8 cellular contexts compared by ENCODE assay signal in the genomic region with DNA sequence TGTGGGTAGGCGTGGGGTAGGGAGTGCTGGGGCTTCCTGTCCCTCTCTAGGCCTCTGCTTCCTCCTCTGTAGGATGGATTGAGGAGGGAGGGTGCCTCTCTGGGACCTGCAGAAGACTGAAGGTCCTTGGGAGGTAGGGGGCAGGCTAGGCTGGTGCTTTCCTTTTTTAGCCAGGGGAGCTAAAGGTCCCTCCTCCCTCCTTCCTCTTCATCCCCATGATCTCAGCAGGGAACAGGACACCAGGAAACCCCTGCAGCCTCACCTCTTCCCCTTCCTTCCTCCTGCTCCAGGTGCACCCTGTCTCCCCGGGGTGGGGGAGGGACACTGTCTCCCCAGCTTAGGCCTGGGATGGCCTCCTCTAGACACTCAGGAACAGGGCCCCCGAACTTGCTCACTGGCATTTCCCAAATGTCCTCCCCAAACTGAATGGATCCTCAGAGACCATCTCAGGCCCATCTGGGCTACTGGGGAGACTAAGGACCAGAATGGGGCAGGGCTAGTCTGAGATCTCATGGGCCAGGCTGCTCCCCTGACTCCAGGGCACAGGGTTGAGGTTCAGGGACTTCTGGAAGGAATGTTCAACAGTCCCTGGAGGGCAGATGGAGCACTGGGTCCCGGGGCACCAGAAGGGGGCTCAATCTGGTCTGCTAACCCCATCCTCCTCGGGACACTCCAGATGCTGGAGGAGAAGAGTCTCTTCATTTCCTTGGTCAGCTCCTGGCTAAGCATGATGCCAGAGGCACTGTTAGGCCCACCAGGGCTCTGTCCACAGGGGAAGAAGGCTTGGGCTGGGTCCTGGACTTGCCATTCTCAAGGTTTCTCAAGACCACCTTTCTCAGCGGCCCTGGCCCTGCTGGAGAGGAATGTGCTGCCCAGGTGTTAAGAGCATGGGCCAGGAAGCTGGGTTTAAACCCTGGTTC. TPM values are rescaled to one million over a fixed set of nuclear protein-coding genes. Genes with fewer than 3 reads are reported as not detected.
DNase-seq lines count a peak whose midpoint lies in the region; ATAC-seq and TF ChIP-seq lines count a peak whose summit lies in the region.

No MANE protein-coding gene starts in this region.

- no peaks in the 10 kb centered on the region for H3K9me2 ChIP-seq in DOHH2 (replicated peaks; ENCODE audit: control insufficient read depth, low read length)

- DNase-seq in endodermal cell (peak; percentile 74), NCI-H748 (lab: John Stamatoyannopoulos, UW; ENCODE audit: unreplicated experiment) (no peak), OCI-M1 (lab: John Stamatoyannopoulos, UW) (no peak)

- no peak for ATAC-seq in GM18505 (IDR thresholded peaks at IDR 0.05; ENCODE audit: unreplicated experiment)
- no peak for ATAC-seq in HG02973 (IDR thresholded peaks at IDR 0.05; ENCODE audit: unreplicated experiment)

- no peaks in the 10 kb centered on the region for H3K36me3 Mint-ChIP-seq in endodermal cell (ENCODE audit: low read depth)

- peaks cover 39% of the 10 kb centered on the region for H3K4me1 ChIP-seq in DOHH2 (ENCODE audit: control insufficient read depth, low read length)
- peaks cover 19% of the 10 kb centered on the region for H3K4me1 ChIP-seq in OCI-LY3 (ENCODE audit: low read length)
- H3K4me1 ChIP-seq in endodermal cell (ENCODE audit: control insufficient read depth, insufficient read depth, low read length) = peaks cover 3% of the 10 kb centered on the region
- H3K4me1 ChIP-seq in parathyroid adenoma = no peaks in the 10 kb centered on the region

- H4K20me1 ChIP-seq in DOHH2 (ENCODE audit: control insufficient read depth, insufficient read depth, low read depth, low read length) (peaks cover 8% of the 10 kb centered on the region; the same call in 1 of the 2 replicates), OCI-LY3 (ENCODE audit: insufficient read depth, low read length) (peaks cover 83% of the 10 kb centered on the region)

- H3K4me3 Mint-ChIP-seq in endodermal cell = peak overlapping the region; percentile 60

- H3K27ac ChIP-seq in DOHH2 (ENCODE audit: low read depth, low read length) = no peak overlapping the region
- H3K27ac ChIP-seq in OCI-LY3 (ENCODE audit: low read length) = peak overlapping the region; percentile 21; the same call in 1 of the 2 replicates
- no peak overlapping the region for H3K27ac ChIP-seq in endodermal cell (ENCODE audit: low read depth, low read length)
- peak overlapping the region; percentile 62 for H3K27ac ChIP-seq in parathyroid adenoma

- no peaks in the 10 kb centered on the region for H3K9me3 ChIP-seq in DOHH2 (ENCODE audit: control insufficient read depth, insufficient read depth, low read length)
- H3K9me3 ChIP-seq in OCI-LY3 (ENCODE audit: insufficient read depth, low read length) = no peaks in the 10 kb centered on the region
- H3K9me3 ChIP-seq in endodermal cell (ENCODE audit: control insufficient read depth, low read length) = no peaks in the 10 kb centered on the region
- H3K9me3 ChIP-seq in parathyroid adenoma (ENCODE audit: control insufficient read depth, low read length) = no peaks in the 10 kb centered on the region

- no peaks in the 10 kb centered on the region for H3K9me3 Mint-ChIP-seq in endodermal cell

- H2AFZ ChIP-seq in OCI-LY3 (ENCODE audit: low read depth, low read length) (no peak overlapping the region), parathyroid adenoma (peak overlapping the region; percentile 66)

- H3K36me3 ChIP-seq in DOHH2 (ENCODE audit: control insufficient read depth, low read length) (peaks cover 50% of the 10 kb centered on the region), OCI-LY3 (replicated peaks; ENCODE audit: low read depth, low read length) (peaks cover 69% of the 10 kb centered on the region), endodermal cell (ENCODE audit: control insufficient read depth, insufficient read depth, low read length) (no peaks in the 10 kb centered on the region), parathyroid adenoma (ENCODE audit: control insufficient read depth, insufficient read depth, low read length) (no peaks in the 10 kb centered on the region)

- H3K27me3 ChIP-seq in DOHH2 (ENCODE audit: control insufficient read depth, low read length) (no peaks in the 10 kb centered on the region), OCI-LY3 (ENCODE audit: low read depth, low read length) (no peaks in the 10 kb centered on the region), endodermal cell (ENCODE audit: control insufficient read depth, insufficient read depth, low read length, poor library complexity, severe bottlenecking) (no peaks in the 10 kb centered on the region), parathyroid adenoma (ENCODE audit: control insufficient read depth, insufficient read depth, low read length) (no peaks in the 10 kb centered on the region)

- TF ChIP-seq CTCF in DOHH2 (IDR thresholded peaks at IDR 0.05; ENCODE audit: low read depth, low read length, poor library complexity, severe bottlenecking) (peak; percentile 8), OCI-LY3 (IDR thresholded peaks at IDR 0.05; ENCODE audit: low read depth, low read length) (no peak), endodermal cell (conservative IDR thresholded peaks at IDR 0.05) (no peak), parathyroid adenoma (IDR thresholded peaks at IDR 0.05) (no peak)

- WGBS in endodermal cell (ENCODE audit: insufficient coverage in 1 of 2, insufficient read length in 1 of 2), 2 experiments = 78 to 86% methylated on average over 3 to 6 of the region's 6 CpGs

- peak overlapping the region; percentile 90 for H3K4me2 ChIP-seq in DOHH2 (ENCODE audit: low read length)
- peak overlapping the region; percentile 90 for H3K4me2 ChIP-seq in OCI-LY3 (ENCODE audit: low read length)
- peak overlapping the region; percentile 74 for H3K4me2 ChIP-seq in parathyroid adenoma (ENCODE audit: low read length)

- H3K4me1 Mint-ChIP-seq in endodermal cell = peaks cover 8% of the 10 kb centered on the region

- H3K79me2 ChIP-seq in DOHH2 (ENCODE audit: control insufficient read depth, low read length) = peaks cover 12% of the 10 kb centered on the region
- peaks cover 31% of the 10 kb centered on the region for H3K79me2 ChIP-seq in OCI-LY3 (ENCODE audit: low read length)
- no peaks in the 10 kb centered on the region for H3K79me2 ChIP-seq in parathyroid adenoma

- H3K9ac ChIP-seq in OCI-LY3 (ENCODE audit: low read length) (peak overlapping the region; percentile 14; the same call in 1 of the 2 replicates), endodermal cell (ENCODE audit: extremely low read depth, low read length, poor library complexity, severe bottlenecking) (no peak overlapping the region), parathyroid adenoma (no peak overlapping the region)

- H3K27ac Mint-ChIP-seq in endodermal cell = peak overlapping the region; percentile 52

- H3F3A ChIP-seq in DOHH2 (ENCODE audit: control insufficient read depth, insufficient read depth) = peaks cover 5% of the 10 kb centered on the region

- no peak for TF ChIP-seq POLR2A in GM18505 (IDR thresholded peaks at IDR 0.05; ENCODE audit: borderline replicate concordance, extremely low read depth, insufficient read depth, insufficient read length)

- H3K4me3 ChIP-seq in DOHH2 (ENCODE audit: low read length) (peak overlapping the region; percentile 75), OCI-LY3 (ENCODE audit: low read length) (peak overlapping the region; percentile 77), endodermal cell (ENCODE audit: low read length) (peak overlapping the region; percentile 76), parathyroid adenoma (ENCODE audit: low read depth, low read length) (peak overlapping the region; percentile 64)

- H3K27me3 Mint-ChIP-seq in endodermal cell (ENCODE audit: insufficient read depth) = peaks cover 10% of the 10 kb centered on the region

RNA-seq across cellular contexts. Expression of a gene that starts 8.2 kb away (rescaled TPM):
- 1 to 10 TPM in 1 of 2 donors, under 1 TPM in 1; 0.77 to 1.4 TPM for total RNA-seq in endodermal cell
- polyA plus RNA-seq in endodermal cell (2013, experiment 1 of 2) = 5.3 TPM
- 5.3 TPM for polyA plus RNA-seq in endodermal cell (2013, experiment 2 of 2)

RNA-seq across cellular contexts. Expression of a gene that starts 15.6 kb away (rescaled TPM):
- total RNA-seq in endodermal cell = 100 to 1,000 TPM in 1 of 2 donors, 10 to 100 TPM in 1; 97.1 to 101 TPM
- polyA plus RNA-seq in endodermal cell (2013, experiment 1 of 2) = 58.2 TPM
- polyA plus RNA-seq in endodermal cell (2013, experiment 2 of 2) = 58.0 TPM

RNA-seq across cellular contexts. Expression of a gene that starts 32.4 kb away (rescaled TPM):
- 10 to 100 TPM; 75.2 to 76.4 TPM for total RNA-seq in endodermal cell
- polyA plus RNA-seq in endodermal cell (2013, experiment 1 of 2) = 46.4 TPM
- polyA plus RNA-seq in endodermal cell (2013, experiment 2 of 2) = 42.8 TPM

RNA-seq across cellular contexts. Expression of a gene that starts 35.2 kb away (rescaled TPM):
- 10 to 100 TPM; 15.7 to 16.7 TPM for total RNA-seq in endodermal cell
- 19.2 TPM for polyA plus RNA-seq in endodermal cell (2013, experiment 1 of 2)
- polyA plus RNA-seq in endodermal cell (2013, experiment 2 of 2) = 15.7 TPM

RNA-seq across cellular contexts. Expression of a gene that starts 54.4 kb away (rescaled TPM):
- not detected for total RNA-seq in endodermal cell
- not detected for polyA plus RNA-seq in endodermal cell (2013, experiment 1 of 2)
- polyA plus RNA-seq in endodermal cell (2013, experiment 2 of 2) = not detected

Comparison
In these comparisons a context has a peak if more than half of its experiments do, and no peak if none do; other contexts are left out.
1. H3K27ac ChIP-seq: peak in OCI-LY3 (single experiment) and parathyroid adenoma (single experiment); none in DOHH2 (single experiment) and endodermal cell (single experiment).
2. Peak in every context shown above with its lines, with median percentiles within 50 percentile points of each other: H3K4me2 ChIP-seq and H3K4me3 ChIP-seq.